Comparison of ENCODE assay signal across 21 cellular contexts in genomic region chr9:101226161-101226560, GRCh38.
A peak's percentile ranks its signal among the peaks of the same experiment; 100 is the strongest.
DNase-seq lines count a peak whose midpoint lies in the region; ATAC-seq, FAIRE-seq and TF ChIP-seq lines count a peak whose summit lies in the region.
"Had no signal": no experiment of that assay in that cellular context is flagged by ENCODE, and none has a peak within 500 bp of the region (broad histone marks: within the 10 kb centered on the region; RNA-seq: fewer than 3 reads in every experiment).

No MANE protein-coding gene starts in this region.

- H3K4me3 ChIP-seq in tibial artery: no peak overlapping the region
- H3K4me3 ChIP-seq: GM23338, K562, PC-9, SJCRH30 had no signal

- peak; percentile 11 for FAIRE-seq in D721Med (lab: Jason Lieb, UNC)
- FAIRE-seq in frontal cortex (lab: Jason Lieb, UNC): peak; percentile 43
- no peak for FAIRE-seq in GM12891 (lab: Jason Lieb, UNC)
- FAIRE-seq: K562 had no signal

- intact Hi-C loops in tibial artery (cut with DNase I; ENCODE audit: low total_unique reads): no loop called here

- TF ChIP-seq CTCF in D721Med (IDR thresholded peaks at IDR 0.05; ENCODE audit: insufficient read depth, missing control alignments) (no peak), tibial artery (IDR thresholded peaks at IDR 0.05) (no peak)

- no peaks in the 10 kb centered on the region for H3K4me1 ChIP-seq in tibial artery
- H3K4me1 ChIP-seq: SJCRH30 had no signal

- DNase-seq in D721Med (ENCODE audit: insufficient read length, low spot score) (no peak), frontal cortex (ENCODE audit: low spot score in 2 of 2) (no peak), medulla oblongata (ENCODE audit: extremely low spot score) (peak; percentile 87), putamen (ENCODE audit: low spot score) (peak; percentile 95), tibial artery (no peak), GM12891 (ENCODE audit: insufficient read length, low spot score) (no peak)
- DNase-seq in effector CD4-positive, alpha-beta T cell: no peak
- DNase-seq: 8988T, ACHN, Calu3, NCI-H1105 treated with DMSO at 0.1 percent for 48 hours, NCI-H146, NCI-H2029, NCI-H446 treated with DMSO at 0.1 percent for 48 hours, NCI-H526, PC-9 had no signal

- no peak for ATAC-seq in activated CD4-positive, CD25-positive, alpha-beta regulatory T cell treated with anti-CD3 and anti-CD28 coated beads, Interleukin-2, amount 50 U/mL, for 24 hours
- ATAC-seq: Right ventricle myocardium inferior had no signal

- TF ChIP-seq POLR2A in GM12891 (IDR thresholded peaks at IDR 0.05; ENCODE audit: low read depth, low read length): no peak

- H3K27me3 ChIP-seq in tibial artery: no peaks in the 10 kb centered on the region
- H3K27me3 ChIP-seq: SJCRH30 had no signal

- no peak overlapping the region for H3K27ac ChIP-seq in tibial artery
- H3K27ac ChIP-seq: PC-9, SJCRH30 had no signal

- no peaks in the 10 kb centered on the region for H3K9me3 ChIP-seq in tibial artery
- H3K9me3 ChIP-seq: SJCRH30 had no signal

- H3K36me3 ChIP-seq in tibial artery: no peaks in the 10 kb centered on the region
- H3K36me3 ChIP-seq: SJCRH30 had no signal

TF ChIP-seq in GM12891, 5 proteins besides CTCF, POLR2A, EP300 and RAD21:
- no peak for TF ChIP-seq SPI1 (IDR thresholded peaks at IDR 0.05; ENCODE audit: low read depth, low read length)
- no peak for TF ChIP-seq POLR2AphosphoS5 (IDR thresholded peaks at IDR 0.05; ENCODE audit: low read depth, low read length)
- TF ChIP-seq TAF1 (IDR thresholded peaks at IDR 0.05; ENCODE audit: low read depth, low read length): no peak
- no peak for TF ChIP-seq PAX5 (IDR thresholded peaks at IDR 0.05; ENCODE audit: insufficient read depth, low read length, severe bottlenecking)
- no peak for TF ChIP-seq POU2F2 (IDR thresholded peaks at IDR 0.05; ENCODE audit: low read depth, low read length)

Comparison
In these comparisons a context has a peak if more than half of its experiments do, and no peak if none do; other contexts are left out.
1. DNase-seq: peak in medulla oblongata (single experiment) and putamen (single experiment); none in D721Med (single experiment), frontal cortex (0 of 2), tibial artery (0 of 2), effector CD4-positive, alpha-beta T cell (single experiment) and GM12891 (single experiment).